In genomic region chr3:43948013-43948412, GRCh38 we compare ENCODE assay signal across 31 cellular contexts.
DNase-seq lines count a peak whose midpoint lies in the region; ATAC-seq and TF ChIP-seq lines count a peak whose summit lies in the region.
"Had no signal": no experiment of that assay in that cellular context is flagged by ENCODE, and none has a peak within 500 bp of the region (broad histone marks: within the 10 kb centered on the region; RNA-seq: fewer than 3 reads in every experiment).

No MANE protein-coding gene starts in this region.

- no peaks in the 10 kb centered on the region for H3K27me3 ChIP-seq in ovary
- peaks cover 8% of the 10 kb centered on the region for H3K27me3 ChIP-seq in hepatocyte
- H3K27me3 ChIP-seq: Peyer's patch had no signal

- peak; percentile 36 for DNase-seq in activated CD8-positive, alpha-beta T cell treated with anti-CD3 and anti-CD28 coated beads for 36 hours
- no peak for DNase-seq in activated CD8-positive, alpha-beta T cell treated with anti-CD3 and anti-CD28 coated beads, Interleukin-2, amount 10 ng/mL, durations not matched to agents 7 days and 5 days
- DNase-seq in NB4 (ENCODE audit: low read depth) (peak; percentile 74), astrocyte of the cerebellum (ENCODE audit: low read depth) (peak; percentile 55), ovary (no peak), hepatocyte (ENCODE audit: low spot score) (no peak), T-helper 2 cell (no peak)
- DNase-seq: activated B cell treated with CpG ODN at 0.5 μM for 24 hours; activated CD4-positive, alpha-beta T cell treated with anti-CD3 and anti-CD28 coated beads, Interleukin-2, amount 50 U/mL, for 1 hour; activated naive CD4-positive, alpha-beta T cell treated with anti-CD3 and anti-CD28 coated beads, Interleukin-2, amount 50 U/mL, for 16 hours; CD4-positive, CD25-positive, alpha-beta regulatory T cell; DND-41; hippocampal formation; KBM-7; mesenchymal stem cell; NCI-H1048; NCI-H187; NCI-H2171 treated with DMSO at 0.1 percent for 48 hours; NCI-H524 treated with DMSO at 0.1 percent for 48 hours; NK-92 treated with Interleukin-12 subunit alpha and Interleukin-12 subunit beta, amount 100 ng/mL, for 24 hours; Peyer's patch; SIG-M5; stimulated activated CD4-positive, alpha-beta T cell treated with anti-CD3 and anti-CD28 coated beads, Interleukin-15, amount 100 ng/mL, for 24 hours; stimulated activated naive B cell treated with anti-CD40 and anti-IgM and Interleukin-4, amounts not matched to agents 10 μg/mL and 1 μg/mL and 100 μg/mL, for 72 hours had no signal

- H3K36me3 ChIP-seq in ovary (no peaks in the 10 kb centered on the region), hepatocyte (replicated peaks; ENCODE audit: insufficient read depth, low read depth) (no peaks in the 10 kb centered on the region)
- H3K36me3 ChIP-seq: gastroesophageal sphincter, Peyer's patch, thoracic aorta had no signal

- CTCF ChIA-PET in activated CD8-positive, alpha-beta T cell treated with anti-CD3 and anti-CD28 coated beads for 36 hours (lab: Charles Lee) = no interaction called here
- CTCF ChIA-PET in activated CD8-positive, alpha-beta T cell treated with anti-CD3 and anti-CD28 coated beads, Interleukin-2, amount 10 ng/mL, durations not matched to agents 7 days and 5 days (lab: Charles Lee) = no interaction called here

- no peak for ATAC-seq in activated CD8-positive, alpha-beta T cell treated with anti-CD3 and anti-CD28 coated beads for 36 hours
- no peak for ATAC-seq in activated CD8-positive, alpha-beta T cell treated with anti-CD3 and anti-CD28 coated beads, Interleukin-2, amount 10 ng/mL, durations not matched to agents 7 days and 5 days
- ATAC-seq in GM18505 (IDR thresholded peaks at IDR 0.05; ENCODE audit: unreplicated experiment) = no peak
- ATAC-seq: activated T-helper 17 cell treated with anti-CD3 and anti-CD28 coated beads, Interleukin-2, amount 50 U/mL, for 72 hours; gastroesophageal sphincter; sciatic nerve had no signal

- in situ Hi-C loops in astrocyte of the cerebellum (cut with HindIII; ENCODE audit: low sequenced_read_pairs) = no loop called here

- no peak overlapping the region for H3K27ac ChIP-seq in ovary
- no peak overlapping the region for H3K27ac ChIP-seq in hepatocyte
- H3K27ac ChIP-seq: 22Rv1, gastroesophageal sphincter, Peyer's patch, thoracic aorta had no signal

- H3K79me2 ChIP-seq in hepatocyte = no peaks in the 10 kb centered on the region

- no peak overlapping the region for H2AFZ ChIP-seq in hepatocyte

- peaks cover 11% of the 10 kb centered on the region for H3K4me1 Mint-ChIP-seq in activated CD8-positive, alpha-beta T cell treated with anti-CD3 and anti-CD28 coated beads for 36 hours (ENCODE audit: low read depth)
- H3K4me1 Mint-ChIP-seq in activated CD8-positive, alpha-beta T cell treated with anti-CD3 and anti-CD28 coated beads, Interleukin-2, amount 10 ng/mL, durations not matched to agents 7 days and 5 days (ENCODE audit: low read depth) = peaks cover 22% of the 10 kb centered on the region
- H3K4me1 Mint-ChIP-seq: activated B cell treated with CpG ODN at 0.5 μM for 24 hours; activated T-helper 17 cell treated with anti-CD3 and anti-CD28 coated beads, Interleukin-2, amount 50 U/mL, for 72 hours had no signal

- no peak overlapping the region for H3K4me3 Mint-ChIP-seq in activated CD8-positive, alpha-beta T cell treated with anti-CD3 and anti-CD28 coated beads for 36 hours
- no peak overlapping the region for H3K4me3 Mint-ChIP-seq in activated CD8-positive, alpha-beta T cell treated with anti-CD3 and anti-CD28 coated beads, Interleukin-2, amount 10 ng/mL, durations not matched to agents 7 days and 5 days
- H3K4me3 Mint-ChIP-seq: activated B cell treated with CpG ODN at 0.5 μM for 24 hours; activated T-helper 17 cell treated with anti-CD3 and anti-CD28 coated beads, Interleukin-2, amount 50 U/mL, for 72 hours; stimulated activated naive B cell treated with anti-CD40 and anti-IgM and Interleukin-4, amounts not matched to agents 10 μg/mL and 1 μg/mL and 100 μg/mL, for 72 hours had no signal

- no peaks in the 10 kb centered on the region for H3K9me3 Mint-ChIP-seq in activated CD8-positive, alpha-beta T cell treated with anti-CD3 and anti-CD28 coated beads for 36 hours
- no peaks in the 10 kb centered on the region for H3K9me3 Mint-ChIP-seq in activated CD8-positive, alpha-beta T cell treated with anti-CD3 and anti-CD28 coated beads, Interleukin-2, amount 10 ng/mL, durations not matched to agents 7 days and 5 days (ENCODE audit: insufficient read depth)
- H3K9me3 Mint-ChIP-seq: activated B cell treated with CpG ODN at 0.5 μM for 24 hours had no signal

- no peak overlapping the region for H3K4me2 ChIP-seq in hepatocyte

- H4K20me1 ChIP-seq in hepatocyte (ENCODE audit: insufficient read depth, poor library complexity, severe bottlenecking) = no peaks in the 10 kb centered on the region

- peaks cover 16% of the 10 kb centered on the region for H3K27me3 Mint-ChIP-seq in activated CD8-positive, alpha-beta T cell treated with anti-CD3 and anti-CD28 coated beads for 36 hours
- H3K27me3 Mint-ChIP-seq in activated CD8-positive, alpha-beta T cell treated with anti-CD3 and anti-CD28 coated beads, Interleukin-2, amount 10 ng/mL, durations not matched to agents 7 days and 5 days (ENCODE audit: low read depth) = peaks cover 10% of the 10 kb centered on the region

- H3K27ac Mint-ChIP-seq in activated CD8-positive, alpha-beta T cell treated with anti-CD3 and anti-CD28 coated beads for 36 hours = no peak overlapping the region
- no peak overlapping the region for H3K27ac Mint-ChIP-seq in activated CD8-positive, alpha-beta T cell treated with anti-CD3 and anti-CD28 coated beads, Interleukin-2, amount 10 ng/mL, durations not matched to agents 7 days and 5 days
- H3K27ac Mint-ChIP-seq: activated B cell treated with CpG ODN at 0.5 μM for 24 hours; activated T-helper 17 cell treated with anti-CD3 and anti-CD28 coated beads, Interleukin-2, amount 50 U/mL, for 72 hours; CD4-positive, CD25-positive, alpha-beta regulatory T cell; progenitor cell of endocrine pancreas; stimulated activated naive B cell treated with anti-CD40 and anti-IgM and Interleukin-4, amounts not matched to agents 10 μg/mL and 1 μg/mL and 100 μg/mL, for 72 hours had no signal

- no peaks in the 10 kb centered on the region for H3K4me1 ChIP-seq in ovary (ENCODE audit: insufficient read depth)
- no peaks in the 10 kb centered on the region for H3K4me1 ChIP-seq in hepatocyte (ENCODE audit: insufficient read depth)
- H3K4me1 ChIP-seq: gastroesophageal sphincter, Peyer's patch had no signal

- POLR2A ChIA-PET in activated CD8-positive, alpha-beta T cell treated with anti-CD3 and anti-CD28 coated beads for 36 hours (lab: Charles Lee) = no interaction called here
- POLR2A ChIA-PET in activated CD8-positive, alpha-beta T cell treated with anti-CD3 and anti-CD28 coated beads, Interleukin-2, amount 10 ng/mL, durations not matched to agents 7 days and 5 days (lab: Charles Lee) = no interaction called here

- no peak for TF ChIP-seq POLR2A in NB4 (IDR thresholded peaks at IDR 0.05; ENCODE audit: extremely low read depth, insufficient read length)
- no peak for TF ChIP-seq POLR2A in ovary (IDR thresholded peaks at IDR 0.05)
- TF ChIP-seq POLR2A in GM18505 (IDR thresholded peaks at IDR 0.05; ENCODE audit: borderline replicate concordance, extremely low read depth, insufficient read depth, insufficient read length) = no peak

- H3K36me3 Mint-ChIP-seq in activated CD8-positive, alpha-beta T cell treated with anti-CD3 and anti-CD28 coated beads for 36 hours (ENCODE audit: low read depth) = no peaks in the 10 kb centered on the region
- H3K36me3 Mint-ChIP-seq in activated CD8-positive, alpha-beta T cell treated with anti-CD3 and anti-CD28 coated beads, Interleukin-2, amount 10 ng/mL, durations not matched to agents 7 days and 5 days (ENCODE audit: low read depth) = no peaks in the 10 kb centered on the region
- H3K36me3 Mint-ChIP-seq: stimulated activated naive B cell treated with anti-CD40 and anti-IgM and Interleukin-4, amounts not matched to agents 10 μg/mL and 1 μg/mL and 100 μg/mL, for 72 hours had no signal

- no peaks in the 10 kb centered on the region for H3K9me3 ChIP-seq in ovary
- H3K9me3 ChIP-seq in hepatocyte (ENCODE audit: low read depth) = no peaks in the 10 kb centered on the region
- H3K9me3 ChIP-seq: gastroesophageal sphincter, Peyer's patch, thoracic aorta had no signal

- TF ChIP-seq EP300 in ovary (IDR thresholded peaks at IDR 0.05) = no peak

- no peaks in the 10 kb centered on the region for H3K9me2 ChIP-seq in hepatocyte (replicated peaks; ENCODE audit: insufficient read depth)

- TF ChIP-seq CTCF in activated CD8-positive, alpha-beta T cell treated with anti-CD3 and anti-CD28 coated beads for 36 hours (IDR thresholded peaks at IDR 0.05) = no peak
- TF ChIP-seq CTCF in NB4 (IDR thresholded peaks at IDR 0.05; ENCODE audit: low read depth, low read length) = no peak
- TF ChIP-seq CTCF in astrocyte of the cerebellum (IDR thresholded peaks at IDR 0.05; ENCODE audit: low read depth, low read length, missing control alignments) = no peak
- no peak for TF ChIP-seq CTCF in ovary (IDR thresholded peaks at IDR 0.05)
- no peak for TF ChIP-seq CTCF in hepatocyte (IDR thresholded peaks at IDR 0.05; ENCODE audit: poor library complexity)

- no peak overlapping the region for H3K4me3 ChIP-seq in NB4 (ENCODE audit: low read depth, low read length)
- H3K4me3 ChIP-seq in astrocyte of the cerebellum (ENCODE audit: low read depth, low read length) = no peak overlapping the region
- H3K4me3 ChIP-seq in ovary = no peak overlapping the region
- no peak overlapping the region for H3K4me3 ChIP-seq in hepatocyte
- H3K4me3 ChIP-seq: gastroesophageal sphincter, Peyer's patch, thoracic aorta had no signal

- 77 to 80% (median 78%) methylated on average over 5 of the region's 5 CpGs for WGBS in ovary, 3 donors
- 85% methylated on average over 5 of the region's 5 CpGs for WGBS in hepatocyte (ENCODE audit: low lambda C conversion rate, missing lambda C conversion rate)

- intact Hi-C loops in activated CD8-positive, alpha-beta T cell treated with anti-CD3 and anti-CD28 coated beads for 36 hours (cut with micrococcal nuclease) = no loop called here
- intact Hi-C loops in ovary (cut with DNase I) = no loop called here

Comparison
In these comparisons a context has a peak if more than half of its experiments do, and no peak if none do; other contexts are left out.
1. DNase-seq: peak in activated CD8-positive, alpha-beta T cell treated with anti-CD3 and anti-CD28 coated beads for 36 hours (single experiment), NB4 (single experiment) and astrocyte of the cerebellum (single experiment); none in activated CD8-positive, alpha-beta T cell treated with anti-CD3 and anti-CD28 coated beads, Interleukin-2, amount 10 ng/mL, durations not matched to agents 7 days and 5 days (single experiment), ovary (0 of 5), hepatocyte (single experiment) and T-helper 2 cell (0 of 5).